In the genomic region with DNA sequence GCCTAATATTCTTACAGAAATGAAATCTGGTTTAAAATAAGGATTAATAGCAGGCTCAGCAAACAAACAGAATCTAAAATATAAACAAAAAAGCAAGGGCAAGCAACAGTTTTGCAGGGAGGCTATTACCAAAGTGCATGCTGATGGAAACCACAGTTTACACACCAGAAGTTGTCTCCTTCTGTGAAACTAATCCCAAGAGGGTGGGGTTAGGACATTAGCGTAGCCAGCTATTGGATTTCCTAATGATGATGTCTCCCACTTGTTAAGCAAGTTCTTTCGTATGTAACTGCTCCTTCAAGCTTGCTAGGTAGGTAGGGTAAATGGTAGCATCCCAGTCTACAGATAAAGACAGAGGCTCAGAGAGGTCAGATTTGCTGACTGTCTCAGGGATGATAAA, we compare ENCODE assay signal across 16 cellular contexts.
"Had no signal": no experiment of that assay in that cellular context is flagged by ENCODE, and none has a peak within 500 bp of the region (broad histone marks: within the 10 kb centered on the region; RNA-seq: fewer than 3 reads in every experiment).

No MANE protein-coding gene starts in this region.

- H3K4me3 ChIP-seq: ascending aorta, mucosa of descending colon, skin epidermis, suprapubic skin had no signal

- ATAC-seq: foreskin keratinocyte; left lobe of liver; mucosa of descending colon; naive thymus-derived CD8-positive, alpha-beta T cell had no signal

- H3K4me1 Mint-ChIP-seq: naive thymus-derived CD8-positive, alpha-beta T cell had no signal

- H3K4me3 Mint-ChIP-seq: activated naive CD4-positive, alpha-beta T cell treated with anti-CD3 and anti-CD28 coated beads for 36 hours; naive thymus-derived CD8-positive, alpha-beta T cell; stimulated activated naive CD8-positive, alpha-beta T cell treated with anti-CD3 and anti-CD28 coated beads, Interleukin-15, Interleukin-2, amounts not matched to agents 100 ng/mL and 50 ng/mL, for 24 hours had no signal

- H3K27ac Mint-ChIP-seq: activated naive CD4-positive, alpha-beta T cell treated with anti-CD3 and anti-CD28 coated beads for 36 hours; activated T-helper 2 cell treated with anti-CD3 and anti-CD28 coated beads, Interferon-gamma antibody, Interleukin-2, Interleukin-4, amounts not matched to agents 10 μg/mL and 5 μg/mL and 100 μg/mL, durations not matched to agents 14 hours and 24 hours and 36 hours; naive thymus-derived CD8-positive, alpha-beta T cell; stimulated activated naive CD8-positive, alpha-beta T cell treated with anti-CD3 and anti-CD28 coated beads, Interleukin-15, Interleukin-2, amounts not matched to agents 100 ng/mL and 50 ng/mL, for 24 hours had no signal

- H3K4me1 ChIP-seq: ascending aorta, foreskin keratinocyte, suprapubic skin had no signal

- H3K27me3 ChIP-seq: ascending aorta, foreskin keratinocyte, suprapubic skin had no signal

- H3K27ac ChIP-seq: ascending aorta, foreskin keratinocyte, skin epidermis, suprapubic skin, VCaP had no signal

- H3K9me3 ChIP-seq: mucosa of descending colon had no signal

- H3K9me3 Mint-ChIP-seq: activated T-helper 2 cell treated with anti-CD3 and anti-CD28 coated beads, Interferon-gamma antibody, Interleukin-2, Interleukin-4, amounts not matched to agents 10 μg/mL and 5 μg/mL and 100 μg/mL, durations not matched to agents 14 hours and 24 hours and 36 hours; stimulated activated naive CD8-positive, alpha-beta T cell treated with anti-CD3 and anti-CD28 coated beads, Interleukin-15, Interleukin-2, amounts not matched to agents 100 ng/mL and 50 ng/mL, for 24 hours had no signal

- DNase-seq: activated CD4-positive, alpha-beta T cell treated with anti-CD3 and anti-CD28 coated beads for 1 hour; activated CD4-positive, alpha-beta T cell treated with anti-CD3 and anti-CD28 coated beads, Interleukin-2, amount 50 U/mL, for 4 hours; activated naive CD4-positive, alpha-beta T cell treated with anti-CD3 and anti-CD28 coated beads for 36 hours; activated T-cell treated with anti-CD3 and anti-CD28 coated beads for 4 hours; foreskin keratinocyte; islet precursor cell; mucosa of descending colon; naive thymus-derived CD8-positive, alpha-beta T cell; trophoblast cell had no signal

- H3K36me3 ChIP-seq: ascending aorta, suprapubic skin had no signal
